11 cellular contexts compared by ENCODE assay signal in the genomic region with DNA sequence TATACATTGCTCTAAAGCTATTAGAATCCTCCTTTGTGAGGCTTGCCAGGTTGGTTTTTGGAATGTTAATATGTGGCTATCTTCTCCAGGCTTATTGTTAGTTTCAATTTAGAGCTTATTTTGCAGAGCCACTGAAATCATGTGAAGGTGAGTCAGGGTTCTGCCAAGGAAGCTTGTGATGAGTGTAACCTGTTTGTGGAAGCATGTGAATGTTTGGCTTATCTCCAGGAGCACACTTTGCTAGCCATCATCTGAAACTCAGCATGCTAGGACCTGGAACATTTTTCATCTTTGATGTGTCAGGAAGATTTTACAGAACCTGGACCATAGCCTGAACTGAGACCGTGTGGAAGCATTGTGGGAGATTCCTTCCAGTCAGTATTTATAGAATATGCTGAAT.
DNase-seq lines count a peak whose midpoint lies in the region; ATAC-seq, FAIRE-seq and TF ChIP-seq lines count a peak whose summit lies in the region.
"Had no signal": no experiment of that assay in that cellular context is flagged by ENCODE, and none has a peak within 500 bp of the region (broad histone marks: within the 10 kb centered on the region; RNA-seq: fewer than 3 reads in every experiment).

No MANE protein-coding gene starts in this region.

- H3K27me3 ChIP-seq in esophagus muscularis mucosa (no peaks in the 10 kb centered on the region), rectal smooth muscle tissue (ENCODE audit: control insufficient read depth, insufficient read depth, low read length) (no peaks in the 10 kb centered on the region)

- TF ChIP-seq CTCF in RWPE1 (conservative IDR thresholded peaks at IDR 0.05; ENCODE audit: low read depth): no peak
- no peak for TF ChIP-seq CTCF in esophagus muscularis mucosa (IDR thresholded peaks at IDR 0.05)

- H3K4me3 Mint-ChIP-seq in stimulated activated memory B cell treated with anti-CD40 and anti-IgM and Interleukin-4, amounts not matched to agents 10 μg/mL and 1 μg/mL and 100 μg/mL, for 72 hours: no peak overlapping the region
- H3K4me3 Mint-ChIP-seq: CD4-positive, alpha-beta T cell had no signal

- peak; percentile 82 for FAIRE-seq in G401.6 (lab: Jason Lieb, UNC)
- FAIRE-seq: GM18507 had no signal

- no peak overlapping the region for H3K27ac Mint-ChIP-seq in stimulated activated memory B cell treated with anti-CD40 and anti-IgM and Interleukin-4, amounts not matched to agents 10 μg/mL and 1 μg/mL and 100 μg/mL, for 72 hours
- H3K27ac Mint-ChIP-seq: CD4-positive, alpha-beta T cell had no signal

- H3K4me3 ChIP-seq in esophagus muscularis mucosa (no peak overlapping the region), rectal smooth muscle tissue (ENCODE audit: low read length) (no peak overlapping the region)

- no peak for TF ChIP-seq EP300 in esophagus muscularis mucosa (IDR thresholded peaks at IDR 0.05)

- H3K36me3 Mint-ChIP-seq in stimulated activated memory B cell treated with anti-CD40 and anti-IgM and Interleukin-4, amounts not matched to agents 10 μg/mL and 1 μg/mL and 100 μg/mL, for 72 hours: no peaks in the 10 kb centered on the region

- DNase-seq in RWPE1 (ENCODE audit: low spot score) (peak; percentile 12), esophagus muscularis mucosa (ENCODE audit: extremely low spot score) (no peak), GOT3 (lab: John Stamatoyannopoulos, UW) (no peak), NOMO-1 (lab: John Stamatoyannopoulos, UW; ENCODE audit: unreplicated experiment in 2 of 2) (no peak)
- DNase-seq: CD4-positive, alpha-beta T cell; NCI-H1092 had no signal

- WGBS in esophagus muscularis mucosa: 18% methylated on average over 1 of the region's 1 CpG

- POLR2A ChIA-PET in RWPE1 (lab: Yijun Ruan, JAX; ENCODE audit: low non-redundant PET): no interaction called here

- CTCF ChIA-PET in RWPE1 (lab: Yijun Ruan, JAX): no interaction called here

- H3K27ac ChIP-seq in RWPE1 (no peak overlapping the region), esophagus muscularis mucosa (replicated peaks in 1 of 4) (peak overlapping the region; percentile 3 to 57 (median 32)), rectal smooth muscle tissue (ENCODE audit: low read depth, low read length) (peak overlapping the region; percentile 65)

- H3K4me1 Mint-ChIP-seq in stimulated activated memory B cell treated with anti-CD40 and anti-IgM and Interleukin-4, amounts not matched to agents 10 μg/mL and 1 μg/mL and 100 μg/mL, for 72 hours: no peaks in the 10 kb centered on the region

- H3K9me3 ChIP-seq in esophagus muscularis mucosa: no peaks in the 10 kb centered on the region

- ATAC-seq in HG03045 (IDR thresholded peaks at IDR 0.05; ENCODE audit: unreplicated experiment): no peak
- ATAC-seq in stimulated activated memory B cell treated with anti-CD40 and anti-IgM and Interleukin-4, amounts not matched to agents 10 μg/mL and 1 μg/mL and 100 μg/mL, for 72 hours: no peak

- peaks cover 0 to 21% (median 20%) of the 10 kb centered on the region in 4 donors for H3K4me1 ChIP-seq in esophagus muscularis mucosa
- peaks cover 17% of the 10 kb centered on the region for H3K4me1 ChIP-seq in rectal smooth muscle tissue (ENCODE audit: control insufficient read depth, insufficient read depth, low read length)

- intact Hi-C loops in esophagus muscularis mucosa (cut with DNase I): no loop called here

- H3K36me3 ChIP-seq in esophagus muscularis mucosa (no peaks in the 10 kb centered on the region), rectal smooth muscle tissue (ENCODE audit: control insufficient read depth, insufficient read depth, low read length) (no peaks in the 10 kb centered on the region)

- H3K27me3 Mint-ChIP-seq in stimulated activated memory B cell treated with anti-CD40 and anti-IgM and Interleukin-4, amounts not matched to agents 10 μg/mL and 1 μg/mL and 100 μg/mL, for 72 hours: no peaks in the 10 kb centered on the region
- H3K27me3 Mint-ChIP-seq: CD4-positive, alpha-beta T cell had no signal

- H3K9ac ChIP-seq in rectal smooth muscle tissue (ENCODE audit: low read length): no peak overlapping the region

- no peak for TF ChIP-seq POLR2A in esophagus muscularis mucosa (IDR thresholded peaks at IDR 0.05; ENCODE audit: low read depth)

- H3K9me3 Mint-ChIP-seq in stimulated activated memory B cell treated with anti-CD40 and anti-IgM and Interleukin-4, amounts not matched to agents 10 μg/mL and 1 μg/mL and 100 μg/mL, for 72 hours: no peaks in the 10 kb centered on the region
- H3K9me3 Mint-ChIP-seq: CD4-positive, alpha-beta T cell had no signal
